In the genomic region with DNA sequence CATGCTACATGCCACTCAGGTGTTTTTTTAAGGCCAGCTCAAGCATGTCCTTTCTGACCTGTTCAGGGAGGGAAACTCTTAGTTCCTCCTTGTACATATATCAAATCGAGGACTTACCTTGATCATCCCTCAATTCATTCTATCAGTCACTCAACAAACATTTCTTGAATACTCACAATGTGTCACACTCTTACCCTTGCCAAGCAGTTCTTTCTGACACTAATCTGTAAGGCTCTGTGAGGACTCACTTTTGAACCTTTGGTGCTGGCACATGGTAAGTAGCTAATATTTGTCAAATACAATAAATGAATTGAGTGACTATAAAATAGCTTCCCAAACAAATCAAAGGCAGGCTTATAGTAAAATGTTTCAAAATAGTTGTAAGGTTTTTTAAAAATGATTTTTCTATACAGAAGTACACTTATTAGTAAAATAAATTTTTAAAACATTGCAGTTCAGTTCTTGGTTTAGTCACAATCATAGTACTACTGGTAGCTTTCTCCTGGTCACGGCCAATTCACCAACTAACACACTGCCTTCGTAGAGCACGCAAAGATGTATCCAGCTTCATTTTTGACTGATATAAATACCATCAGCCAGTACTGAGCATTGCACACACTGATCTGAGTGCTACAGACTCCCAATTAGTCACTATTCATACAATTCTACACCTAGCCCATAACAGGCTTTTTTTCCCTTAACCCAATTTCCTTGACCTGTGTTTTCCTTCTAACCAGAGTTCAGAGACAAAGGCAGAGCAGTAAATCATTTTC, we compare ENCODE assay signal across 2 cellular contexts.
TF ChIP-seq lines count a peak whose summit lies in the region.

No MANE protein-coding gene starts in this region.

TF ChIP-seq in H1, 55 proteins besides CTCF, POLR2A, EP300 and RAD21:
- TF ChIP-seq CBX8 (IDR thresholded peaks at IDR 0.05; ENCODE audit: borderline replicate concordance, low read depth, low read length): no peak
- TF ChIP-seq, protein P1, sequence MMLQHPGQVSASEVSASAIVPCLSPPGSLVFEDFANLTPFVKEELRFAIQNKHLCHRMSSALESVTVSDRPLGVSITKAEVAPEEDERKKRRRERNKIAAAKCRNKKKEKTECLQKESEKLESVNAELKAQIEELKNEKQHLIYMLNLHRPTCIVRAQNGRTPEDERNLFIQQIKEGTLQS (IDR thresholded peaks at IDR 0.05; ENCODE audit: insufficient read depth, low read depth, low read length): no peak
- TF ChIP-seq BCL11A (IDR thresholded peaks at IDR 0.05; ENCODE audit: low read depth in 2 of 2, low read length in 2 of 2): no peak
- no peak for TF ChIP-seq SIN3A (conservative IDR thresholded peaks at IDR 0.05 in 1 of 2, IDR thresholded peaks at IDR 0.05 in 1 of 2; ENCODE audit: low read depth in 1 of 2, low read length in 2 of 2)
- TF ChIP-seq KDM4A (IDR thresholded peaks at IDR 0.05; ENCODE audit: low read depth, low read length, severe bottlenecking): no peak
- no peak for TF ChIP-seq EZH2 (IDR thresholded peaks at IDR 0.05; ENCODE audit: low read depth, low read length, severe bottlenecking)
- no peak for TF ChIP-seq CHD2 (IDR thresholded peaks at IDR 0.05; ENCODE audit: low read length)
- no peak for TF ChIP-seq SRF (IDR thresholded peaks at IDR 0.05; ENCODE audit: low read depth, low read length)
- no peak for TF ChIP-seq SP1 (IDR thresholded peaks at IDR 0.05; ENCODE audit: low read depth, low read length)
- no peak for TF ChIP-seq RBBP5 (IDR thresholded peaks at IDR 0.05; ENCODE audit: borderline replicate concordance, low read depth, low read length)
- no peak for TF ChIP-seq POU5F1 (IDR thresholded peaks at IDR 0.05; ENCODE audit: low read depth, low read length)
- TF ChIP-seq RNF2 (IDR thresholded peaks at IDR 0.05; ENCODE audit: borderline replicate concordance, low read depth, low read length, missing control alignments, poor library complexity, severe bottlenecking): no peak
- TF ChIP-seq HDAC2 (IDR thresholded peaks at IDR 0.05; ENCODE audit: borderline replicate concordance in 1 of 2, low read depth in 2 of 2, low read length in 2 of 2): no peak
TF ChIP-seq in H1: peak in this region for 0.

TF ChIP-seq in GM12891, 5 proteins besides CTCF, POLR2A, EP300 and RAD21:
- TF ChIP-seq POU2F2 (IDR thresholded peaks at IDR 0.05; ENCODE audit: low read depth, low read length): no peak
- TF ChIP-seq SPI1 (IDR thresholded peaks at IDR 0.05; ENCODE audit: low read depth, low read length): no peak
- no peak for TF ChIP-seq PAX5 (IDR thresholded peaks at IDR 0.05; ENCODE audit: insufficient read depth, low read length, severe bottlenecking)
- no peak for TF ChIP-seq POLR2AphosphoS5 (IDR thresholded peaks at IDR 0.05; ENCODE audit: low read depth, low read length)
- no peak for TF ChIP-seq TAF1 (IDR thresholded peaks at IDR 0.05; ENCODE audit: low read depth, low read length)
